Comparison of ENCODE assay signal across 22 cellular contexts in the genomic region with DNA sequence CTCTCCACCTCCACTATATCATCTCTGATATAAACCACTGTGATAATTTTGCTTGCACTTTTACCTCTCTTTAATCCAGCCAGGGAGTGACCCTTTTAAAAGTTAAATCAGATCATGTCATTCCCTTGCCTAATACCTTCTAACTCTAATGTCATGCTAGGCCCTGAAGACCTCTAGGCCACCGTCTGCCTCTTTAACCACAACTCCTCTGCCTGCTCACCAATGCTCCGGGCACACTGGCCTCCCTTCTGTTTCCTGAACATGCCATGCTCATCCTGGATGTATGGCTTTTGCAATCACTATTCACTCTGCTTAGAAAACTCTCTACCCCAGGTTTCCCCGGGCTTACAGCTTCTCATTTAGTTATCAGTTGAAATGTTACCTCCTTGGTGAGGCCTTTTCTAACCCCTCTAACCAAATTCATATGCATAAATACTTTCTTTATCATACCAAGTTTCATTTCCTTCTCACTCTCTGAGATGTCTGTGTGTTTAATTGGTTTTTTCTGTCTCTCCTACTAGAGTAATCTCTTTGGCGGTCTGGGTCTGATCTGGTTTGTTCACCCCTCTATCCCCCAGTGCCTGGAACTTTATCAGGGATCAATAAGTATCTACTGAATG.
DNase-seq lines count a peak whose midpoint lies in the region; ATAC-seq, FAIRE-seq and TF ChIP-seq lines count a peak whose summit lies in the region.
"Had no signal": no experiment of that assay in that cellular context is flagged by ENCODE, and none has a peak within 500 bp of the region (broad histone marks: within the 10 kb centered on the region; RNA-seq: fewer than 3 reads in every experiment).

No MANE protein-coding gene starts in this region.

- DNase-seq in GM06990 (ENCODE audit: extremely low read depth, insufficient read length) (peak; percentile 13), NOMO-1 treated with DMSO at 0.1 percent for 48 hours (lab: John Stamatoyannopoulos, UW; ENCODE audit: unreplicated experiment) (peak; percentile 70), NCI-H2107 (lab: John Stamatoyannopoulos, UW) (no peak), HTR-8/SVneo (ENCODE audit: insufficient read length, low spot score) (no peak), thyroid gland (no peak)
- no peak for DNase-seq in central memory CD8-positive, alpha-beta T cell (ENCODE audit: low spot score in 2 of 2)
- DNase-seq: activated CD8-positive, alpha-beta memory T cell treated with anti-CD3 and anti-CD28 coated beads, Interleukin-2, amount 50 U/mL, for 48 hours; adrenal gland; dermis blood vessel endothelial cell; foreskin keratinocyte; MM.1S; NCI-H187; posterior cingulate gyrus; SHP77 treated with DMSO at 0.1 percent for 48 hours; stimulated activated CD4-positive, alpha-beta T cell treated with anti-CD3 and anti-CD28 coated beads, Interleukin-1b, Interleukin-23, amount 100 ng/mL, for 48 hours had no signal

- no peak overlapping the region for H3K4me3 Mint-ChIP-seq in central memory CD8-positive, alpha-beta T cell
- H3K4me3 Mint-ChIP-seq: GM23338, nephron had no signal

- no peak overlapping the region for H3K27ac ChIP-seq in thyroid gland
- H3K27ac ChIP-seq: adrenal gland, epithelial cell of prostate, foreskin keratinocyte had no signal

- H3K27me3 Mint-ChIP-seq in central memory CD8-positive, alpha-beta T cell: no peaks in the 10 kb centered on the region

- H3K4me3 ChIP-seq in GM06990 (replicated peaks; ENCODE audit: low read depth, low read length): no peak overlapping the region
- no peak overlapping the region for H3K4me3 ChIP-seq in thyroid gland (replicated peaks in 1 of 3)
- H3K4me3 ChIP-seq: adrenal gland, GM23338 had no signal

- H3K4me1 Mint-ChIP-seq in central memory CD8-positive, alpha-beta T cell: peaks cover 23% of the 10 kb centered on the region

- H3K9me3 Mint-ChIP-seq in central memory CD8-positive, alpha-beta T cell: no peaks in the 10 kb centered on the region
- H3K9me3 Mint-ChIP-seq: GM23338, nephron had no signal

- peak; percentile 53 for ATAC-seq in GM18520 (IDR thresholded peaks at IDR 0.05; ENCODE audit: unreplicated experiment)
- ATAC-seq in central memory CD8-positive, alpha-beta T cell (replicated peaks; ENCODE audit: extremely low read depth, poor library complexity, severe bottlenecking): no peak
- no peak for ATAC-seq in GM18858 (IDR thresholded peaks at IDR 0.05; ENCODE audit: unreplicated experiment)
- ATAC-seq: foreskin keratinocyte, GM23338, HepG2 had no signal

- FAIRE-seq in HTR-8/SVneo (lab: Jason Lieb, UNC): no peak
- FAIRE-seq: bronchial epithelial cell, HepG2 had no signal

- TF ChIP-seq CTCF in GM06990 (IDR thresholded peaks at IDR 0.05; ENCODE audit: insufficient read depth, low read length, poor library complexity, severe bottlenecking) (no peak), thyroid gland (IDR thresholded peaks at IDR 0.05) (no peak)

- H3K9me3 ChIP-seq in thyroid gland: no peaks in the 10 kb centered on the region
- H3K9me3 ChIP-seq: adrenal gland had no signal

- H3K27ac Mint-ChIP-seq in central memory CD8-positive, alpha-beta T cell (ENCODE audit: low read depth): peak overlapping the region; percentile 8
- H3K27ac Mint-ChIP-seq: GM23338, nephron had no signal

- H3K27me3 ChIP-seq in GM06990 (replicated peaks; ENCODE audit: control insufficient read depth, insufficient read depth, low read length) (no peaks in the 10 kb centered on the region), thyroid gland (no peaks in the 10 kb centered on the region)
- H3K27me3 ChIP-seq: adrenal gland, foreskin keratinocyte had no signal

- TF ChIP-seq POLR2A in thyroid gland (IDR thresholded peaks at IDR 0.05): no peak

- no peaks in the 10 kb centered on the region for H3K4me1 ChIP-seq in thyroid gland
- H3K4me1 ChIP-seq: adrenal gland, foreskin keratinocyte had no signal

- H3K36me3 ChIP-seq in GM06990 (ENCODE audit: control insufficient read depth, insufficient read depth, low read length) (no peaks in the 10 kb centered on the region), thyroid gland (no peaks in the 10 kb centered on the region)
- H3K36me3 ChIP-seq: adrenal gland had no signal

- 86 to 91% methylated on average over 4 of the region's 4 CpGs for WGBS in thyroid gland, 2 donors

- intact Hi-C loops in thyroid gland (cut with DNase I): no loop called here

- H3K36me3 Mint-ChIP-seq in central memory CD8-positive, alpha-beta T cell (ENCODE audit: insufficient read depth): peaks cover 2% of the 10 kb centered on the region

Comparison
In these comparisons a context has a peak if more than half of its experiments do, and no peak if none do; other contexts are left out.
1. DNase-seq: peak in GM06990 (single experiment) and NOMO-1 treated with DMSO at 0.1 percent for 48 hours (single experiment); none in central memory CD8-positive, alpha-beta T cell (0 of 2), NCI-H2107 (single experiment), HTR-8/SVneo (single experiment) and thyroid gland (0 of 2).